Comparison of ENCODE assay signal across 3 cellular contexts in genomic region chr1:229378035-229378434, GRCh38. TPM values are rescaled to one million over a fixed set of nuclear protein-coding genes. Genes with fewer than 3 reads are reported as not detected.
"Had no signal": no experiment of that assay in that cellular context is flagged by ENCODE, and none has a peak within 500 bp of the region (broad histone marks: within the 10 kb centered on the region; RNA-seq: fewer than 3 reads in every experiment).

No MANE protein-coding gene starts in this region.

RNA-seq across cellular contexts. Expression of gene ACTA1, which starts 55.9 kb away (rescaled TPM):
- total RNA-seq: H4, HFFc6 had no signal
- polyA plus RNA-seq: GM23248 had no signal
